1 cellular context compared by ENCODE assay signal in the genomic region with DNA sequence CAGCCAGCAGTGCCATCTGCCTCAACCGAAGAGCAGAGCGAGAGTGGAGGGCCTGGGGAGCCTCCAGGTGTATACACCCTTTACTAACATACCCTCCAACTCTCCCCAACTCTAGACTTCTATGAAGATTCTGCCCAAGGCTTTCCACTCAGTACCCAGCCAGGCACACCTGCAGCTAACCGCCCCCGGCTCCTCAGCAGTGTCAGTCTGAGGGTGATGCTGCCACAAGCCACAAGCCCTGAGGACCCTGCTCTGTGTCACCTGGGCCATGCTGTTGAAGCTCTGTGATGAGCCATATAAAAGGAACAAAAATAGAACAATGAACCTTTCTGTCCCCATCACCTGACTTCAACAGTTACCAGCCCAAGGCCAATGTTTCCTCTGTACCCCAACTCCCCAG.
TF ChIP-seq lines count a peak whose summit lies in the region.

No MANE protein-coding gene starts in this region.

TF ChIP-seq in GM12878, 131 proteins besides CTCF, POLR2A, EP300 and RAD21:
- no peak for TF ChIP-seq SKIL (IDR thresholded peaks at IDR 0.05; ENCODE audit: low read depth, poor library complexity, severe bottlenecking)
